6 cellular contexts compared by ENCODE assay signal in the genomic region with DNA sequence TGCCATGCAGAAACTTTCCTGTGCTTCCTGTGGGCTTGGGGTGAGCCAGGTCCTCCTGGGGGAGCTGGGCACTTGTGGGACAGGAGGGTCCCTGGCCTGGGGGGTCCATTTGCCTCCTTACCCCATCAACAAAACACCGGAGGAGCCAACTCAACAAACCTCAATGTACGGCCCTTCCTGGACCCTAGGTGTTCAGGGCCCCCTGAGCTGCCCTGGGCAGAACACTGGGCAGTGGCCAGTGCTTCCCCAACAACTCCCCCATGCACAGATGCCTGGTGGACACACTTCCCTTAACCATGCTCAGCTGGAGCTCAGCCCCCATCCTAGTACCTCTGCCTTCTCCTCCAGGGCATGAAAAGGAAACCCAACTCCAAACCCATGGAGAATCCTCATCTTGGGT.
DNase-seq lines count a peak whose midpoint lies in the region; ATAC-seq and TF ChIP-seq lines count a peak whose summit lies in the region.
"Not testable (repeated sequence)": the region's sequence is repeated elsewhere in the genome, so short reads cannot be mapped to it uniquely, and the experiment has no call there.

No MANE protein-coding gene starts in this region.

- not testable (repeated sequence) for H3K79me1 ChIP-seq in neuronal stem cell (ENCODE audit: low read depth, low read length)

- intact Hi-C loops in activated CD4-positive, alpha-beta T cell treated with anti-CD3 and anti-CD28 coated beads, Interleukin-2, amount 10 ng/mL, durations not matched to agents 24 days and 14 days (cut with micrococcal nuclease); esophagus muscularis mucosa (cut with DNase I); posterior vena cava (cut with DNase I); upper lobe of right lung (cut with DNase I): not testable (repeated sequence)

- not testable (repeated sequence) for H3K36me3 ChIP-seq in esophagus muscularis mucosa; neuronal stem cell (replicated peaks in 1 of 2; ENCODE audit: control insufficient read depth in 2 of 2, insufficient read depth in 2 of 2, low read length in 2 of 2); upper lobe of right lung

- H2BK12ac ChIP-seq in neuronal stem cell (ENCODE audit: low read length): not testable (repeated sequence)

- H3K9ac ChIP-seq in neuronal stem cell (ENCODE audit: low read depth, low read length, poor library complexity): peak overlapping the region; percentile 24

- TF ChIP-seq EP300 in esophagus muscularis mucosa (IDR thresholded peaks at IDR 0.05): not testable (repeated sequence)

- not testable (repeated sequence) for H3K9me3 ChIP-seq in esophagus muscularis mucosa; neuronal stem cell (replicated peaks in 1 of 2; ENCODE audit: control insufficient read depth in 2 of 2, insufficient read depth in 1 of 2, low read depth in 1 of 2, low read length in 2 of 2); upper lobe of right lung

- not testable (repeated sequence) for H3K14ac ChIP-seq in neuronal stem cell (ENCODE audit: low read length)

- not testable (repeated sequence) for H2AFZ ChIP-seq in neuronal stem cell (ENCODE audit: low read length)

- TF ChIP-seq CTCF in chondrocyte (IDR thresholded peaks at IDR 0.05); esophagus muscularis mucosa (IDR thresholded peaks at IDR 0.05); upper lobe of right lung (IDR thresholded peaks at IDR 0.05): not testable (repeated sequence)

- not testable (repeated sequence) for H3K23ac ChIP-seq in neuronal stem cell (ENCODE audit: low read depth, low read length, poor library complexity)

- H3K27me3 ChIP-seq in esophagus muscularis mucosa: peaks cover 0 to 57% (median 0%) of the 10 kb centered on the region in 4 donors
- H3K27me3 ChIP-seq in neuronal stem cell (ENCODE audit: control insufficient read depth in 3 of 3, insufficient read depth in 3 of 3, low read depth in 1 of 3, low read length in 3 of 3): not testable (repeated sequence)
- H3K27me3 ChIP-seq in upper lobe of right lung: peaks cover 12% of the 10 kb centered on the region

- not testable (repeated sequence) for H3K4me2 ChIP-seq in neuronal stem cell (ENCODE audit: insufficient read depth, low read length, poor library complexity, severe bottlenecking)

- ATAC-seq in upper lobe of right lung: not testable (repeated sequence)

- H3K27ac ChIP-seq in esophagus muscularis mucosa (replicated peaks in 1 of 4); neuronal stem cell (replicated peaks; ENCODE audit: low read length); upper lobe of right lung: not testable (repeated sequence)

- 40% methylated on average over 2 of the region's 2 CpGs for WGBS in esophagus muscularis mucosa
- no CpG with 5 or more reads among the region's 2 CpGs for WGBS in neuronal stem cell (ENCODE audit: extremely low coverage in 2 of 2, insufficient read length in 2 of 2, insufficient replicate concordance in 1 of 2), 2 donors

- H3K27me3 Mint-ChIP-seq in activated CD4-positive, alpha-beta T cell treated with anti-CD3 and anti-CD28 coated beads, Interleukin-2, amount 10 ng/mL, durations not matched to agents 24 days and 14 days; chondrocyte (ENCODE audit: low read depth): not testable (repeated sequence)

- TF ChIP-seq POLR2A in esophagus muscularis mucosa (IDR thresholded peaks at IDR 0.05; ENCODE audit: low read depth): not testable (repeated sequence)

- H3K4ac ChIP-seq in neuronal stem cell (ENCODE audit: low read length): not testable (repeated sequence)

- not testable (repeated sequence) for H3K4me1 Mint-ChIP-seq in activated CD4-positive, alpha-beta T cell treated with anti-CD3 and anti-CD28 coated beads, Interleukin-2, amount 10 ng/mL, durations not matched to agents 24 days and 14 days; chondrocyte (ENCODE audit: low read depth)

- H2BK5ac ChIP-seq in neuronal stem cell (ENCODE audit: low read length): not testable (repeated sequence)

- H2BK15ac ChIP-seq in neuronal stem cell (ENCODE audit: low read length): not testable (repeated sequence)

- not testable (repeated sequence) for H4K8ac ChIP-seq in neuronal stem cell (ENCODE audit: low read depth, low read length)

- not testable (repeated sequence) for H3K4me3 ChIP-seq in esophagus muscularis mucosa, upper lobe of right lung
- peak overlapping the region in 1 of 2 donors; percentile 55 for H3K4me3 ChIP-seq in neuronal stem cell (ENCODE audit: low read length in 2 of 2)

- H3K4me3 Mint-ChIP-seq in activated CD4-positive, alpha-beta T cell treated with anti-CD3 and anti-CD28 coated beads, Interleukin-2, amount 10 ng/mL, durations not matched to agents 24 days and 14 days; chondrocyte (ENCODE audit: unreplicated experiment): not testable (repeated sequence)

- peaks cover 17% of the 10 kb centered on the region for H3K9me3 Mint-ChIP-seq in activated CD4-positive, alpha-beta T cell treated with anti-CD3 and anti-CD28 coated beads, Interleukin-2, amount 10 ng/mL, durations not matched to agents 24 days and 14 days
- H3K9me3 Mint-ChIP-seq in chondrocyte (ENCODE audit: low read depth): peaks cover 26% of the 10 kb centered on the region

- H3K4me1 ChIP-seq in esophagus muscularis mucosa; neuronal stem cell (ENCODE audit: control insufficient read depth in 2 of 2, insufficient read depth in 1 of 2, low read depth in 1 of 2, low read length in 2 of 2); upper lobe of right lung: not testable (repeated sequence)

- not testable (repeated sequence) for H4K91ac ChIP-seq in neuronal stem cell (ENCODE audit: low read depth, low read length, poor library complexity)

- not testable (repeated sequence) for H3K18ac ChIP-seq in neuronal stem cell (ENCODE audit: low read length)

- not testable (repeated sequence) for H3K36me3 Mint-ChIP-seq in activated CD4-positive, alpha-beta T cell treated with anti-CD3 and anti-CD28 coated beads, Interleukin-2, amount 10 ng/mL, durations not matched to agents 24 days and 14 days (ENCODE audit: low read depth); chondrocyte (ENCODE audit: low read depth)

- not testable (repeated sequence) for H2AK5ac ChIP-seq in neuronal stem cell (ENCODE audit: low read depth, low read length)

- H3K27ac Mint-ChIP-seq in activated CD4-positive, alpha-beta T cell treated with anti-CD3 and anti-CD28 coated beads, Interleukin-2, amount 10 ng/mL, durations not matched to agents 24 days and 14 days; chondrocyte (ENCODE audit: unreplicated experiment): not testable (repeated sequence)

- DNase-seq in activated CD4-positive, alpha-beta T cell treated with anti-CD3 and anti-CD28 coated beads, Interleukin-2, amount 10 ng/mL, durations not matched to agents 24 days and 14 days: peak; percentile 55
- DNase-seq in chondrocyte (ENCODE audit: low spot score) (peak; percentile 90), esophagus muscularis mucosa (ENCODE audit: extremely low spot score) (peak; percentile 94), posterior vena cava (ENCODE audit: low spot score) (peak; percentile 78), upper lobe of right lung (peak; percentile 65)
- not testable (repeated sequence) for DNase-seq in neuronal stem cell (ENCODE audit: low spot score)

- not testable (repeated sequence) for H2BK120ac ChIP-seq in neuronal stem cell (ENCODE audit: low read depth, low read length)
